In the genomic region with DNA sequence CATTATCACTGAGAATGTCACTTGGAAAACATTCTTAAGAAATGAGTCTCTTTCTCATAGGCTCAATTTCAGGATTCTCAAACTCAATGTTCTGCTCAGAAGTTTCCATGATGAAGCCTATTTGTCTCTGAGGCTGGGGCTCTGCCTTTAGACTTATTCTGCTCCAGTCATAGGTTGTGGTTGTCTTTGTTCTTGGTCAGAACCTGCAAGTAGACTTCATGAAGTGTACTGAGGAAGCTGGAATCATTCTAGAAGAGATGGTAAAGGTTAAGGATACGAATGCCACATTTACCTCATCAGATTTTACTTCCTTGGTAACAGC, we compare ENCODE assay signal across 1 cellular context.
TF ChIP-seq lines count a peak whose summit lies in the region.

No MANE protein-coding gene starts in this region.

TF ChIP-seq in H1, 55 proteins besides CTCF, POLR2A, EP300 and RAD21:
- TF ChIP-seq, protein P1, sequence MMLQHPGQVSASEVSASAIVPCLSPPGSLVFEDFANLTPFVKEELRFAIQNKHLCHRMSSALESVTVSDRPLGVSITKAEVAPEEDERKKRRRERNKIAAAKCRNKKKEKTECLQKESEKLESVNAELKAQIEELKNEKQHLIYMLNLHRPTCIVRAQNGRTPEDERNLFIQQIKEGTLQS (IDR thresholded peaks at IDR 0.05; ENCODE audit: insufficient read depth, low read depth, low read length): no peak
- TF ChIP-seq MAFK (IDR thresholded peaks at IDR 0.05; ENCODE audit: low read depth, low read length): no peak
- no peak for TF ChIP-seq GABPA (IDR thresholded peaks at IDR 0.05; ENCODE audit: borderline replicate concordance, insufficient read depth, low read length)
- TF ChIP-seq KDM1A (IDR thresholded peaks at IDR 0.05; ENCODE audit: borderline replicate concordance, low read length): no peak
- no peak for TF ChIP-seq EGR1 (IDR thresholded peaks at IDR 0.05; ENCODE audit: borderline replicate concordance, low read depth, low read length)
- TF ChIP-seq SAP30 (IDR thresholded peaks at IDR 0.05; ENCODE audit: insufficient read depth, insufficient replicate concordance, low read length): no peak
- TF ChIP-seq KDM5A (IDR thresholded peaks at IDR 0.05; ENCODE audit: low read length): no peak
- TF ChIP-seq RXRA (IDR thresholded peaks at IDR 0.05; ENCODE audit: insufficient read depth, low read depth, low read length): no peak
- no peak for TF ChIP-seq BACH1 (IDR thresholded peaks at IDR 0.05; ENCODE audit: low read length)
- no peak for TF ChIP-seq KDM4A (IDR thresholded peaks at IDR 0.05; ENCODE audit: low read depth, low read length, severe bottlenecking)
- TF ChIP-seq, protein P2, sequence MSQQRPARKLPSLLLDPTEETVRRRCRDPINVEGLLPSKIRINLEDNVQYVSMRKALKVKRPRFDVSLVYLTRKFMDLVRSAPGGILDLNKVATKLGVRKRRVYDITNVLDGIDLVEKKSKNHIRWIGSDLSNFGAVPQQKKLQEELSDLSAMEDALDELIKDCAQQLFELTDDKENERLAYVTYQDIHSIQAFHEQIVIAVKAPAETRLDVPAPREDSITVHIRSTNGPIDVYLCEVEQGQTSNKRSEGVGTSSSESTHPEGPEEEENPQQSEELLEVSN (IDR thresholded peaks at IDR 0.05): no peak
- TF ChIP-seq ZNF274 (IDR thresholded peaks at IDR 0.05; ENCODE audit: borderline replicate concordance, extremely low read depth, low read length): no peak
- TF ChIP-seq CEBPB (IDR thresholded peaks at IDR 0.05; ENCODE audit: low read depth, low read length): no peak
- no peak for TF ChIP-seq CBX5 (IDR thresholded peaks at IDR 0.05; ENCODE audit: low read depth, low read length)
- TF ChIP-seq CREB1 (IDR thresholded peaks at IDR 0.05): no peak
